Comparison of ENCODE assay signal across 1 cellular context in genomic region chr1:159587461-159587951, GRCh38.
TF ChIP-seq lines count a peak whose summit lies in the region.

A gene with protein sequence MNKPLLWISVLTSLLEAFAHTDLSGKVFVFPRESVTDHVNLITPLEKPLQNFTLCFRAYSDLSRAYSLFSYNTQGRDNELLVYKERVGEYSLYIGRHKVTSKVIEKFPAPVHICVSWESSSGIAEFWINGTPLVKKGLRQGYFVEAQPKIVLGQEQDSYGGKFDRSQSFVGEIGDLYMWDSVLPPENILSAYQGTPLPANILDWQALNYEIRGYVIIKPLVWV (plus strand): TSS chr1:159587826. CDS start chr1:159587922, 96 bp downstream.

TF ChIP-seq in GM23338, 12 proteins besides CTCF, POLR2A, EP300 and RAD21 (continued from another document):
- TF ChIP-seq, protein P1, sequence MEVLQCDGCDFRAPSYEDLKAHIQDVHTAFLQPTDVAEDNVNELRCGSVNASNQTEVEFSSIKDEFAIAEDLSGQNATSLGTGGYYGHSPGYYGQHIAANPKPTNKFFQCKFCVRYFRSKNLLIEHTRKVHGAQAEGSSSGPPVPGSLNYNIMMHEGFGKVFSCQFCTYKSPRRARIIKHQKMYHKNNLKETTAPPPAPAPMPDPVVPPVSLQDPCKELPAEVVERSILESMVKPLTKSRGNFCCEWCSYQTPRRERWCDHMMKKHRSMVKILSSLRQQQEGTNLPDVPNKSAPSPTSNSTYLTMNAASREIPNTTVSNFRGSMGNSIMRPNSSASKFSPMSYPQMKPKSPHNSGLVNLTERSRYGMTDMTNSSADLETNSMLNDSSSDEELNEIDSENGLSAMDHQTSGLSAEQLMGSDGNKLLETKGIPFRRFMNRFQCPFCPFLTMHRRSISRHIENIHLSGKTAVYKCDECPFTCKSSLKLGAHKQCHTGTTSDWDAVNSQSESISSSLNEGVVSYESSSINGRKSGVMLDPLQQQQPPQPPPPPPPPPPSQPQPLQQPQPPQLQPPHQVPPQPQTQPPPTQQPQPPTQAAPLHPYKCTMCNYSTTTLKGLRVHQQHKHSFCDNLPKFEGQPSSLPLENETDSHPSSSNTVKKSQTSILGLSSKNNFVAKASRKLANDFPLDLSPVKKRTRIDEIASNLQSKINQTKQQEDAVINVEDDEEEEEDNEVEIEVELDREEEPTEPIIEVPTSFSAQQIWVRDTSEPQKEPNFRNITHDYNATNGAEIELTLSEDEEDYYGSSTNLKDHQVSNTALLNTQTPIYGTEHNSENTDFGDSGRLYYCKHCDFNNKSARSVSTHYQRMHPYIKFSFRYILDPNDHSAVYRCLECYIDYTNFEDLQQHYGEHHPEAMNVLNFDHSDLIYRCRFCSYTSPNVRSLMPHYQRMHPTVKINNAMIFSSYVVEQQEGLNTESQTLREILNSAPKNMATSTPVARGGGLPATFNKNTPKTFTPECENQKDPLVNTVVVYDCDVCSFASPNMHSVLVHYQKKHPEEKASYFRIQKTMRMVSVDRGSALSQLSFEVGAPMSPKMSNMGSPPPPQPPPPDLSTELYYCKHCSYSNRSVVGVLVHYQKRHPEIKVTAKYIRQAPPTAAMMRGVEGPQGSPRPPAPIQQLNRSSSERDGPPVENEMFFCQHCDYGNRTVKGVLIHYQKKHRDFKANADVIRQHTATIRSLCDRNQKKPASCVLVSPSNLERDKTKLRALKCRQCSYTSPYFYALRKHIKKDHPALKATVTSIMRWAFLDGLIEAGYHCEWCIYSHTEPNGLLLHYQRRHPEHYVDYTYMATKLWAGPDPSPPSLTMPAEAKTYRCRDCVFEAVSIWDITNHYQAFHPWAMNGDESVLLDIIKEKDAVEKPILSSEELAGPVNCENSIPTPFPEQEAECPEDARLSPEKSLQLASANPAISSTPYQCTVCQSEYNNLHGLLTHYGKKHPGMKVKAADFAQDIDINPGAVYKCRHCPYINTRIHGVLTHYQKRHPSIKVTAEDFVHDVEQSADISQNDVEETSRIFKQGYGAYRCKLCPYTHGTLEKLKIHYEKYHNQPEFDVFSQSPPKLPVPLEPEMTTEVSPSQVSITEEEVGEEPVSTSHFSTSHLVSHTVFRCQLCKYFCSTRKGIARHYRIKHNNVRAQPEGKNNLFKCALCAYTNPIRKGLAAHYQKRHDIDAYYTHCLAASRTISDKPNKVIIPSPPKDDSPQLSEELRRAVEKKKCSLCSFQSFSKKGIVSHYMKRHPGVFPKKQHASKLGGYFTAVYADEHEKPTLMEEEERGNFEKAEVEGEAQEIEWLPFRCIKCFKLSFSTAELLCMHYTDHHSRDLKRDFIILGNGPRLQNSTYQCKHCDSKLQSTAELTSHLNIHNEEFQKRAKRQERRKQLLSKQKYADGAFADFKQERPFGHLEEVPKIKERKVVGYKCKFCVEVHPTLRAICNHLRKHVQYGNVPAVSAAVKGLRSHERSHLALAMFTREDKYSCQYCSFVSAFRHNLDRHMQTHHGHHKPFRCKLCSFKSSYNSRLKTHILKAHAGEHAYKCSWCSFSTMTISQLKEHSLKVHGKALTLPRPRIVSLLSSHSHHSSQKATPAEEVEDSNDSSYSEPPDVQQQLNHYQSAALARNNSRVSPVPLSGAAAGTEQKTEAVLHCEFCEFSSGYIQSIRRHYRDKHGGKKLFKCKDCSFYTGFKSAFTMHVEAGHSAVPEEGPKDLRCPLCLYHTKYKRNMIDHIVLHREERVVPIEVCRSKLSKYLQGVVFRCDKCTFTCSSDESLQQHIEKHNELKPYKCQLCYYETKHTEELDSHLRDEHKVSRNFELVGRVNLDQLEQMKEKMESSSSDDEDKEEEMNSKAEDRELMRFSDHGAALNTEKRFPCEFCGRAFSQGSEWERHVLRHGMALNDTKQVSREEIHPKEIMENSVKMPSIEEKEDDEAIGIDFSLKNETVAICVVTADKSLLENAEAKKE (CRISPR knock-in tag; IDR thresholded peaks at IDR 0.05), result no peak
- TF ChIP-seq POLR2AphosphoS5 (IDR thresholded peaks at IDR 0.05; ENCODE audit: low read depth) (no peak), STAT1 (IDR thresholded peaks at IDR 0.05; ENCODE audit: unreplicated experiment) (no peak), EZH2phosphoT487 (IDR thresholded peaks at IDR 0.05; ENCODE audit: unreplicated experiment) (no peak), ETS1 (IDR thresholded peaks at IDR 0.05) (no peak), NANOG (IDR thresholded peaks at IDR 0.05; ENCODE audit: borderline replicate concordance) (no peak), ZNF331 (CRISPR knock-in tag; IDR thresholded peaks at IDR 0.05; ENCODE audit: low read depth) (no peak), JUNB (IDR thresholded peaks at IDR 0.05; ENCODE audit: unreplicated experiment) (no peak), CREB1 (CRISPR knock-in tag; IDR thresholded peaks at IDR 0.05; ENCODE audit: low read depth) (no peak), ZNF114 (CRISPR knock-in tag; IDR thresholded peaks at IDR 0.05) (no peak)
- TF ChIP-seq, protein P2, sequence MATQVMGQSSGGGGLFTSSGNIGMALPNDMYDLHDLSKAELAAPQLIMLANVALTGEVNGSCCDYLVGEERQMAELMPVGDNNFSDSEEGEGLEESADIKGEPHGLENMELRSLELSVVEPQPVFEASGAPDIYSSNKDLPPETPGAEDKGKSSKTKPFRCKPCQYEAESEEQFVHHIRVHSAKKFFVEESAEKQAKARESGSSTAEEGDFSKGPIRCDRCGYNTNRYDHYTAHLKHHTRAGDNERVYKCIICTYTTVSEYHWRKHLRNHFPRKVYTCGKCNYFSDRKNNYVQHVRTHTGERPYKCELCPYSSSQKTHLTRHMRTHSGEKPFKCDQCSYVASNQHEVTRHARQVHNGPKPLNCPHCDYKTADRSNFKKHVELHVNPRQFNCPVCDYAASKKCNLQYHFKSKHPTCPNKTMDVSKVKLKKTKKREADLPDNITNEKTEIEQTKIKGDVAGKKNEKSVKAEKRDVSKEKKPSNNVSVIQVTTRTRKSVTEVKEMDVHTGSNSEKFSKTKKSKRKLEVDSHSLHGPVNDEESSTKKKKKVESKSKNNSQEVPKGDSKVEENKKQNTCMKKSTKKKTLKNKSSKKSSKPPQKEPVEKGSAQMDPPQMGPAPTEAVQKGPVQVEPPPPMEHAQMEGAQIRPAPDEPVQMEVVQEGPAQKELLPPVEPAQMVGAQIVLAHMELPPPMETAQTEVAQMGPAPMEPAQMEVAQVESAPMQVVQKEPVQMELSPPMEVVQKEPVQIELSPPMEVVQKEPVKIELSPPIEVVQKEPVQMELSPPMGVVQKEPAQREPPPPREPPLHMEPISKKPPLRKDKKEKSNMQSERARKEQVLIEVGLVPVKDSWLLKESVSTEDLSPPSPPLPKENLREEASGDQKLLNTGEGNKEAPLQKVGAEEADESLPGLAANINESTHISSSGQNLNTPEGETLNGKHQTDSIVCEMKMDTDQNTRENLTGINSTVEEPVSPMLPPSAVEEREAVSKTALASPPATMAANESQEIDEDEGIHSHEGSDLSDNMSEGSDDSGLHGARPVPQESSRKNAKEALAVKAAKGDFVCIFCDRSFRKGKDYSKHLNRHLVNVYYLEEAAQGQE (IDR thresholded peaks at IDR 0.05; ENCODE audit: unreplicated experiment), result no peak
